In genomic region chr9:20253635-20254034, GRCh38 we compare ENCODE assay signal across 19 cellular contexts.
DNase-seq lines count a peak whose midpoint lies in the region; ATAC-seq and TF ChIP-seq lines count a peak whose summit lies in the region.
"Had no signal": no experiment of that assay in that cellular context is flagged by ENCODE, and none has a peak within 500 bp of the region (broad histone marks: within the 10 kb centered on the region; RNA-seq: fewer than 3 reads in every experiment).

No MANE protein-coding gene starts in this region.

- H3K27ac ChIP-seq in GM23248 (no peak overlapping the region), upper lobe of right lung (no peak overlapping the region)

- H3K27me3 ChIP-seq in GM23248 (replicated peaks; ENCODE audit: insufficient read depth) (no peaks in the 10 kb centered on the region; the same call in 1 of the 2 replicates), upper lobe of right lung (no peaks in the 10 kb centered on the region)

- ATAC-seq in GM19455 (IDR thresholded peaks at IDR 0.05; ENCODE audit: unreplicated experiment) = no peak
- no peak for ATAC-seq in upper lobe of right lung
- ATAC-seq: T-helper 17 cell had no signal

- no peaks in the 10 kb centered on the region for H3K79me2 ChIP-seq in GM23248 (ENCODE audit: insufficient read depth)

- H3K36me3 ChIP-seq in GM23248 (ENCODE audit: low read depth) = no peaks in the 10 kb centered on the region
- no peaks in the 10 kb centered on the region for H3K36me3 ChIP-seq in upper lobe of right lung

- H3K9ac ChIP-seq in GM23248 = no peak overlapping the region

- H3K4me2 ChIP-seq in GM23248 (ENCODE audit: unreplicated experiment) = no peak overlapping the region

- 5 to 11% methylated on average over 5 of the region's 5 CpGs for WGBS in GM23248 (ENCODE audit: low coverage in 1 of 2, low lambda C conversion rate in 2 of 2, missing lambda C conversion rate in 2 of 2), 2 experiments

- H3K9me2 ChIP-seq in GM23248 (ENCODE audit: insufficient read depth) = no peaks in the 10 kb centered on the region

- no peaks in the 10 kb centered on the region for H4K20me1 ChIP-seq in GM23248 (ENCODE audit: insufficient read depth)

- H3K4me1 ChIP-seq in GM23248 (ENCODE audit: insufficient read depth) (no peaks in the 10 kb centered on the region), upper lobe of right lung (no peaks in the 10 kb centered on the region)

- H2AFZ ChIP-seq in GM23248 = no peak overlapping the region

- intact Hi-C loops in upper lobe of right lung (cut with DNase I) = no loop called here

- in situ Hi-C loops in GM23248 (cut with MboI) = no loop called here

- DNase-seq in Daoy (ENCODE audit: low read depth) (peak; percentile 2), GM23248 (peak; percentile 13), amniotic epithelial cell (ENCODE audit: low read depth) (peak; percentile 3), renal cortical epithelial cell (ENCODE audit: low read depth) (peak; percentile 7), NCI-H345 (lab: John Stamatoyannopoulos, UW) (no peak), upper lobe of right lung (no peak)
- DNase-seq: CD4-positive, CD25-positive, alpha-beta regulatory T cell; DMS79; GOT3; Kasumi-1; MM.1S; NCI-H1092 treated with DMSO at 0.1 percent for 48 hours; NCI-H1436 treated with DMSO at 0.1 percent for 48 hours; NCI-H1930; NCI-H2227 treated with DMSO at 0.1 percent for 48 hours; NCI-H524; Right ventricle myocardium superior; T-helper 17 cell had no signal

- H3K9me3 ChIP-seq in GM23248 (ENCODE audit: low read depth) = no peaks in the 10 kb centered on the region
- peaks cover 2% of the 10 kb centered on the region for H3K9me3 ChIP-seq in upper lobe of right lung

- TF ChIP-seq CTCF in upper lobe of right lung (IDR thresholded peaks at IDR 0.05) = no peak

- no peak overlapping the region for H3K4me3 ChIP-seq in GM23248
- no peak overlapping the region for H3K4me3 ChIP-seq in upper lobe of right lung

- H3F3A ChIP-seq in GM23248 (ENCODE audit: insufficient read depth) = no peaks in the 10 kb centered on the region

Comparison
In these comparisons a context has a peak if more than half of its experiments do, and no peak if none do; other contexts are left out.
1. DNase-seq: peak in Daoy (single experiment), GM23248 (single experiment), amniotic epithelial cell (single experiment) and renal cortical epithelial cell (single experiment); none in NCI-H345 (single experiment) and upper lobe of right lung (single experiment).